10 cellular contexts compared by ENCODE assay signal in genomic region chr14:79011091-79011919, GRCh38.
A peak's percentile ranks its signal among the peaks of the same experiment; 100 is the strongest.
DNase-seq lines count a peak whose midpoint lies in the region; ATAC-seq, FAIRE-seq and TF ChIP-seq lines count a peak whose summit lies in the region.
"Had no signal": no experiment of that assay in that cellular context is flagged by ENCODE, and none has a peak within 500 bp of the region (broad histone marks: within the 10 kb centered on the region; RNA-seq: fewer than 3 reads in every experiment).

No MANE protein-coding gene starts in this region.

- H3F3A ChIP-seq in GM23248 (ENCODE audit: insufficient read depth), result peaks cover 23% of the 10 kb centered on the region

- H3K9me3 ChIP-seq in BE2C (no peaks in the 10 kb centered on the region), GM23248 (ENCODE audit: low read depth) (no peaks in the 10 kb centered on the region), pancreas (no peaks in the 10 kb centered on the region)

- TF ChIP-seq CTCF in BE2C (IDR thresholded peaks at IDR 0.05; ENCODE audit: low read depth, low read length) (peak; percentile 40; the same call in 1 of the 2 replicates), endothelial cell (IDR thresholded peaks at IDR 0.05; ENCODE audit: unreplicated experiment) (peak; percentile 76), pancreas (IDR thresholded peaks at IDR 0.05) (peak in 2 of 4 donors; percentile 36 to 43)

- peak; percentile 13 for DNase-seq in BE2C
- peak; percentile 90 for DNase-seq in GM23248
- DNase-seq in NCI-H774 (lab: John Stamatoyannopoulos, UW), result peak; percentile 8
- peak; percentile 28 for DNase-seq in endothelial cell (ENCODE audit: low spot score)
- DNase-seq in pancreas, result peak in 1 of 6 donors; percentile 13
- DNase-seq in GM19240 (ENCODE audit: insufficient read length, low spot score), result no peak
- no peak for DNase-seq in activated CD8-positive, alpha-beta memory T cell treated with anti-CD3 and anti-CD28 coated beads for 24 hours

- no peaks in the 10 kb centered on the region for H3K9me3 Mint-ChIP-seq in endothelial cell (ENCODE audit: unreplicated experiment)

- no peaks in the 10 kb centered on the region for H3K9me2 ChIP-seq in GM23248 (ENCODE audit: insufficient read depth)

- H4K20me1 ChIP-seq in GM23248 (ENCODE audit: insufficient read depth), result no peaks in the 10 kb centered on the region

- H3K4me1 ChIP-seq in BE2C (no peaks in the 10 kb centered on the region), GM23248 (ENCODE audit: insufficient read depth) (peaks cover 14% of the 10 kb centered on the region; the same call in 1 of the 2 replicates), pancreas (no peaks in the 10 kb centered on the region)

- H3K4me3 Mint-ChIP-seq in endothelial cell (ENCODE audit: unreplicated experiment), result no peak overlapping the region

- no peak overlapping the region for H3K4me3 ChIP-seq in BE2C (ENCODE audit: low read depth, low read length)
- peak overlapping the region; percentile 18 for H3K4me3 ChIP-seq in GM23248
- H3K4me3 ChIP-seq in pancreas, result no peak overlapping the region

- no peak for FAIRE-seq in pancreas (lab: Jason Lieb, UNC)
- FAIRE-seq: endometrium had no signal

- H3K27ac Mint-ChIP-seq in endothelial cell (ENCODE audit: unreplicated experiment), result no peak overlapping the region

- peak overlapping the region; percentile 63 for H3K4me2 ChIP-seq in GM23248 (ENCODE audit: unreplicated experiment)

- H3K27ac ChIP-seq in GM23248, result peak overlapping the region; percentile 47
- no peak overlapping the region for H3K27ac ChIP-seq in pancreas
- H3K27ac ChIP-seq: HL-60 had no signal

- H2AFZ ChIP-seq in GM23248, result peak overlapping the region; percentile 66

- H3K36me3 Mint-ChIP-seq in endothelial cell (ENCODE audit: low read depth, unreplicated experiment), result no peaks in the 10 kb centered on the region

- in situ Hi-C loops in GM23248 (cut with MboI), result no loop called here

- ATAC-seq in pancreas (peak; percentile 24 to 62 (median 52)), GM21619 (IDR thresholded peaks at IDR 0.05; ENCODE audit: unreplicated experiment) (no peak)

- intact Hi-C loops in pancreas (cut with DNase I), result no loop called here

- H3K36me3 ChIP-seq in BE2C (no peaks in the 10 kb centered on the region), GM23248 (ENCODE audit: low read depth) (no peaks in the 10 kb centered on the region), pancreas (no peaks in the 10 kb centered on the region)

- peaks cover 3% of the 10 kb centered on the region for H3K4me1 Mint-ChIP-seq in endothelial cell (ENCODE audit: unreplicated experiment)

- H3K27me3 ChIP-seq in BE2C (no peaks in the 10 kb centered on the region), GM23248 (replicated peaks; ENCODE audit: insufficient read depth) (no peaks in the 10 kb centered on the region), pancreas (no peaks in the 10 kb centered on the region)

- no peaks in the 10 kb centered on the region for H3K27me3 Mint-ChIP-seq in endothelial cell (ENCODE audit: unreplicated experiment)

- H3K9ac ChIP-seq in GM23248, result no peak overlapping the region

- H3K79me2 ChIP-seq in GM23248 (ENCODE audit: insufficient read depth), result no peaks in the 10 kb centered on the region

- WGBS in GM23248 (ENCODE audit: low coverage in 1 of 2, low lambda C conversion rate in 2 of 2, missing lambda C conversion rate in 2 of 2), 2 experiments, result 19 to 23% methylated on average over 8 of the region's 8 CpGs
- WGBS in pancreas, 2 donors, result 31 to 35% methylated on average over 8 of the region's 8 CpGs

Comparison
In these comparisons a context has a peak if more than half of its experiments do, and no peak if none do; other contexts are left out.
1. DNase-seq: peak in BE2C (single experiment), GM23248 (single experiment), NCI-H774 (single experiment) and endothelial cell (single experiment); none in GM19240 (single experiment) and activated CD8-positive, alpha-beta memory T cell treated with anti-CD3 and anti-CD28 coated beads for 24 hours (single experiment).